Comparison of ENCODE assay signal across 17 cellular contexts in the genomic region with DNA sequence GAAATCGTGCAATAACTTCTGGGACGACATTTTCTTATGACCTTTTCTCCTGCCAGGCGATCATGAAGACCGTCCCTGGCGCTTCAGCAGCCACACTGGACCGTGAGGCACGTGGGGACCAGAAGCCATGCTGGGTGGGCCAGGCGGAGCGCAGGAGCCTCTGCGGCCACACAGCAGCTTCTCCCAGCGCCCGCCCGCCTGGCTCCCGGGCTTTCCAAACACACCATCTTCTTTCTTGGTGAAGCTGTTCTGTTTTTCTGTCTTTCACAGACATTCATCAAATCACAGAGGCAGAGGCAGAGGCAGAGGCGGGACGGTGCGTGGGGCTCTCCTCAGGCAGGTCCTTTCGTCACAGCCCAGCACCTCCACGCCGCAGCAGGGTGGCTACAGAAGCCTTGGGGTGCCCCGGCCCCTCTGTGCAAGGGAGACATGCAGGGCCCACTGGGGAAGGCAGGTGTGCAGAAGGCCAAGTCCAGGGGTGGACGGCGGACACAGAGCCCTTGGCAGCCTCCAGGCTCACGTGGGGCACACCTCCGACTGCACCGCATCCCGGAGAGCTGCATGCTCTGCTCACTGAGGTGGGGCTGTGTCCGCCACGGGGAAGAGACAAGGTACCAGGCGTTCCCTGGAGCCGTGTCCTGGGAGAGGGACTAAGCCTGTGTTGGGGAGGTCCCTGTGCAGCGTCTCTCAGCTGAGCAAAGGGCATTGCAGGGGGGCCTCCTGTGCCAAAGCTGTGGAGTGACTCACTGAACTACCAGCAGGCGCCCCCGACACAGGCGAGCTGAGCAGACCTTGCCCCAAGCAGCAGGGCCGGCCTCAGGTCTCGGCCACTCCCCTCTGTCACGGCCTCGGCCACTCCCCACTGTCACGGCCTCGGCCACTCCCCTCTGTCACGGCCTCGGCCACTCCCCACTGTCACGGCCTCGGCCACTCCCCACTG. TPM values are rescaled to one million over a fixed set of nuclear protein-coding genes. Genes with fewer than 3 reads are reported as not detected.
DNase-seq lines count a peak whose midpoint lies in the region; ATAC-seq and TF ChIP-seq lines count a peak whose summit lies in the region.
"Had no signal": no experiment of that assay in that cellular context is flagged by ENCODE, and none has a peak within 500 bp of the region (broad histone marks: within the 10 kb centered on the region; RNA-seq: fewer than 3 reads in every experiment).

No MANE protein-coding gene starts in this region.

- H3K36me3 Mint-ChIP-seq in activated T-helper 2 cell treated with anti-CD3 and anti-CD28 coated beads, Interferon-gamma antibody, Interleukin-2, Interleukin-4, amounts not matched to agents 10 μg/mL and 5 μg/mL and 100 μg/mL, durations not matched to agents 14 hours and 24 hours and 36 hours (ENCODE audit: low read depth) = peaks cover 40% of the 10 kb centered on the region

- peak overlapping the region; percentile 88 for H3K27ac ChIP-seq in left ventricle myocardium inferior (replicated peaks)
- H3K27ac ChIP-seq in psoas muscle = peak overlapping the region; percentile 55
- H3K27ac ChIP-seq: BLaER1, neural progenitor cell had no signal

- H3K4me3 Mint-ChIP-seq in activated T-helper 2 cell treated with anti-CD3 and anti-CD28 coated beads, Interferon-gamma antibody, Interleukin-2, Interleukin-4, amounts not matched to agents 10 μg/mL and 5 μg/mL and 100 μg/mL, durations not matched to agents 14 hours and 24 hours and 36 hours (ENCODE audit: low read depth) = no peak overlapping the region
- H3K4me3 Mint-ChIP-seq: neural progenitor cell, WTC11 had no signal

- intact Hi-C loops in left ventricle myocardium inferior (cut with micrococcal nuclease) (no loop called here), psoas muscle (cut with DNase I) (no loop called here)
- intact Hi-C loops in activated T-helper 2 cell treated with anti-CD3 and anti-CD28 coated beads, Interferon-gamma antibody, Interleukin-2, Interleukin-4, amounts not matched to agents 10 μg/mL and 5 μg/mL and 100 μg/mL, durations not matched to agents 14 hours and 24 hours and 36 hours (cut with micrococcal nuclease) = no loop called here

- no peaks in the 10 kb centered on the region for H3K27me3 ChIP-seq in left ventricle myocardium inferior (ENCODE audit: low read depth)
- no peaks in the 10 kb centered on the region for H3K27me3 ChIP-seq in psoas muscle (ENCODE audit: insufficient read depth in 3 of 3, low read length in 2 of 3)
- H3K27me3 ChIP-seq: neural progenitor cell had no signal

- peak overlapping the region; percentile 48 for H3K4me3 ChIP-seq in left ventricle myocardium inferior
- H3K4me3 ChIP-seq in psoas muscle = no peak overlapping the region
- H3K4me3 ChIP-seq: BLaER1, neural progenitor cell had no signal

- 81 to 88% (median 83%) methylated on average over 44 to 45 of the region's 45 CpGs for WGBS in psoas muscle, 3 donors

- no peaks in the 10 kb centered on the region for H3K4me1 Mint-ChIP-seq in activated T-helper 2 cell treated with anti-CD3 and anti-CD28 coated beads, Interferon-gamma antibody, Interleukin-2, Interleukin-4, amounts not matched to agents 10 μg/mL and 5 μg/mL and 100 μg/mL, durations not matched to agents 14 hours and 24 hours and 36 hours (ENCODE audit: low read depth)

- H3K27me3 Mint-ChIP-seq in activated T-helper 2 cell treated with anti-CD3 and anti-CD28 coated beads, Interferon-gamma antibody, Interleukin-2, Interleukin-4, amounts not matched to agents 10 μg/mL and 5 μg/mL and 100 μg/mL, durations not matched to agents 14 hours and 24 hours and 36 hours (ENCODE audit: low read depth) = peaks cover 1% of the 10 kb centered on the region

- H3K36me3 ChIP-seq in left ventricle myocardium inferior = peaks cover 22% of the 10 kb centered on the region
- H3K36me3 ChIP-seq in psoas muscle (ENCODE audit: insufficient read depth in 1 of 2, low read depth in 1 of 2) = peaks cover 0 to 43% of the 10 kb centered on the region in 2 donors
- H3K36me3 ChIP-seq: neural progenitor cell had no signal

- no peak for TF ChIP-seq CTCF in left ventricle myocardium inferior (IDR thresholded peaks at IDR 0.05; ENCODE audit: borderline replicate concordance)
- TF ChIP-seq CTCF in psoas muscle (IDR thresholded peaks at IDR 0.05) = no peak

- H3K27ac Mint-ChIP-seq in activated T-helper 2 cell treated with anti-CD3 and anti-CD28 coated beads, Interferon-gamma antibody, Interleukin-2, Interleukin-4, amounts not matched to agents 10 μg/mL and 5 μg/mL and 100 μg/mL, durations not matched to agents 14 hours and 24 hours and 36 hours = no peak overlapping the region
- H3K27ac Mint-ChIP-seq: memory B cell, neural progenitor cell had no signal

- DNase-seq in activated CD4-positive, alpha-beta T cell treated with anti-CD3 and anti-CD28 coated beads for 48 hours = peak; percentile 17
- DNase-seq in activated CD4-positive, alpha-beta T cell treated with anti-CD3 and anti-CD28 coated beads, Interleukin-2, amount 50 U/mL, for 4 hours = no peak
- DNase-seq in left ventricle myocardium inferior = no peak
- DNase-seq in psoas muscle = peak in 1 of 2 donors; percentile 70
- DNase-seq in NCI-H2171 treated with DMSO at 0.1 percent for 48 hours (lab: John Stamatoyannopoulos, UW) = no peak
- DNase-seq in activated T-helper 2 cell treated with anti-CD3 and anti-CD28 coated beads, Interferon-gamma antibody, Interleukin-2, Interleukin-4, amounts not matched to agents 10 μg/mL and 5 μg/mL and 100 μg/mL, durations not matched to agents 14 hours and 24 hours and 36 hours (ENCODE audit: low spot score) = no peak
- DNase-seq: activated CD8-positive, alpha-beta memory T cell treated with anti-CD3 and anti-CD28 coated beads for 24 hours; amniotic stem cell; effector CD4-positive, alpha-beta T cell; NCI-H2227 treated with DMSO at 0.1 percent for 48 hours; retina; RPMI8226 had no signal

- H3K9me3 Mint-ChIP-seq in activated T-helper 2 cell treated with anti-CD3 and anti-CD28 coated beads, Interferon-gamma antibody, Interleukin-2, Interleukin-4, amounts not matched to agents 10 μg/mL and 5 μg/mL and 100 μg/mL, durations not matched to agents 14 hours and 24 hours and 36 hours = no peaks in the 10 kb centered on the region
- H3K9me3 Mint-ChIP-seq: memory B cell, neural progenitor cell, WTC11 had no signal

- H3K9me3 ChIP-seq in left ventricle myocardium inferior (replicated peaks) (no peaks in the 10 kb centered on the region), psoas muscle (no peaks in the 10 kb centered on the region)
- H3K9me3 ChIP-seq: BLaER1 had no signal

- peak; percentile 13 to 62 (median 42) for ATAC-seq in psoas muscle
- ATAC-seq: WTC11 had no signal

- H3K4me1 ChIP-seq in left ventricle myocardium inferior (peaks cover 62% of the 10 kb centered on the region), psoas muscle (peaks cover 11% of the 10 kb centered on the region)

RNA-seq across cellular contexts. Expression of gene TMEM240, which starts 2.6 kb away (rescaled TPM):
- 7.2 TPM for total RNA-seq in left ventricle myocardium inferior
- total RNA-seq in psoas muscle = 1 to 10 TPM in 3 of 4 donors, under 1 TPM in 1; 0.88 to 1.4 (median 1.2) TPM
- 1 to 10 TPM in 1 of 3 donors, under 1 TPM in 2; 0.55 to 1.8 (median 0.98) TPM for polyA plus RNA-seq in psoas muscle
- 0.25 and 0.48 TPM in 2 replicates for total RNA-seq in activated T-helper 2 cell treated with anti-CD3 and anti-CD28 coated beads, Interferon-gamma antibody, Interleukin-2, Interleukin-4, amounts not matched to agents 10 μg/mL and 5 μg/mL and 100 μg/mL, durations not matched to agents 14 hours and 24 hours and 36 hours
- total RNA-seq: A172 had no signal

RNA-seq across cellular contexts. Expression of gene ATAD3A, which starts 31.1 kb away (rescaled TPM):
- total RNA-seq in left ventricle myocardium inferior (19.4 TPM), psoas muscle (10 to 100 TPM; 20.6 to 33.5 (median 24.1) TPM)
- polyA plus RNA-seq in psoas muscle = 10 to 100 TPM; 35.6 to 48.6 (median 41.4) TPM
- 71.5 and 78.5 TPM in 2 replicates for total RNA-seq in activated T-helper 2 cell treated with anti-CD3 and anti-CD28 coated beads, Interferon-gamma antibody, Interleukin-2, Interleukin-4, amounts not matched to agents 10 μg/mL and 5 μg/mL and 100 μg/mL, durations not matched to agents 14 hours and 24 hours and 36 hours

RNA-seq across cellular contexts. Expression of gene SSU72, which starts 31.6 kb away (rescaled TPM):
- total RNA-seq in left ventricle myocardium inferior (104 TPM), psoas muscle (100 to 1,000 TPM; 130 to 185 (median 167) TPM)
- 100 to 1,000 TPM; 137 to 207 (median 192) TPM for polyA plus RNA-seq in psoas muscle
- 121 and 123 TPM in 2 replicates for total RNA-seq in activated T-helper 2 cell treated with anti-CD3 and anti-CD28 coated beads, Interferon-gamma antibody, Interleukin-2, Interleukin-4, amounts not matched to agents 10 μg/mL and 5 μg/mL and 100 μg/mL, durations not matched to agents 14 hours and 24 hours and 36 hours

RNA-seq across cellular contexts. Expression of gene FNDC10, which starts 56.9 kb away (rescaled TPM):
- 3.6 TPM for total RNA-seq in left ventricle myocardium inferior
- total RNA-seq in psoas muscle = under 1 TPM in 3 of 4 donors, not detected in 1; 0.44 to 0.89 (median 0.82) TPM
- under 1 TPM; 0.15 to 0.96 (median 0.34) TPM for polyA plus RNA-seq in psoas muscle
- 10.4 and 11.8 TPM in 2 replicates for total RNA-seq in activated T-helper 2 cell treated with anti-CD3 and anti-CD28 coated beads, Interferon-gamma antibody, Interleukin-2, Interleukin-4, amounts not matched to agents 10 μg/mL and 5 μg/mL and 100 μg/mL, durations not matched to agents 14 hours and 24 hours and 36 hours
- total RNA-seq: A172 had no signal
